In the genomic region with DNA sequence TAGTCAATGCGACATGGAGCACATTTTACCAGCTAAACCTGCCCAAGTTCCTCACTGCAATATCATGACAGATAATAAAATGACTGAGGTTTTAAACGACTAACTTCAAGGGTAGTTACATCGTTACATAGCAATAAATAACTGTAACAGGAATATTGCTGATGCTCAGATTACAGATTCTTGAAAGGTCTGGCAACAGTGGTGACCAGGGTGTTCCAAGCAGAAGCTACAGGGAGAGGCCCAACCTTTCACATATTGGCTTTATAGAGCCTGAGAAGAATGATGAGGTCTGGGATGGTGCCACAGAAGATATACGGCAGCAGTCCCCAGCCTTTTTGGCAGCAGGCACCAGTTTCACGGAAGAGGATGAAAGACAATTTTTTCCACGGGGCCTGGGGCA, we compare ENCODE assay signal across 22 cellular contexts. TPM values are rescaled to one million over a fixed set of nuclear protein-coding genes. Genes with fewer than 3 reads are reported as not detected.
"Had no signal": no experiment of that assay in that cellular context is flagged by ENCODE, and none has a peak within 500 bp of the region (broad histone marks: within the 10 kb centered on the region; RNA-seq: fewer than 3 reads in every experiment).

No MANE protein-coding gene starts in this region.

- H3K9me3 ChIP-seq: pancreas, right lobe of liver, stomach, tibial artery had no signal

- H3K27ac ChIP-seq: pancreas, right lobe of liver, stomach, tibial artery had no signal

- H3K4me3 ChIP-seq: lung, pancreas, right lobe of liver, smooth muscle cell, stomach, tibial artery had no signal

- H3K9me3 Mint-ChIP-seq: immature natural killer cell; naive thymus-derived CD8-positive, alpha-beta T cell; type B pancreatic cell had no signal

- H3K4me1 ChIP-seq: pancreas, right lobe of liver, stomach had no signal

- ATAC-seq: left lobe of liver; naive thymus-derived CD8-positive, alpha-beta T cell; pancreas; right lobe of liver had no signal

- H3K27me3 Mint-ChIP-seq: naive thymus-derived CD8-positive, alpha-beta T cell; type B pancreatic cell had no signal

- H3K4me1 Mint-ChIP-seq: immature natural killer cell had no signal

- FAIRE-seq: frontal cortex, pancreas had no signal

- H3K27me3 ChIP-seq: pancreas, right lobe of liver, stomach, tibial artery had no signal

- H3K27ac Mint-ChIP-seq: immature natural killer cell had no signal

- H3K4me3 Mint-ChIP-seq: immature natural killer cell; naive thymus-derived CD8-positive, alpha-beta T cell; type B pancreatic cell had no signal

- DNase-seq: cortex of kidney; hypothalamus; immature natural killer cell; islet precursor cell; mesenchymal stem cell; midbrain; naive thymus-derived CD8-positive, alpha-beta T cell; occipital lobe; pancreas; right lobe of liver; stimulated activated CD4-positive, alpha-beta T cell treated with anti-CD3 and anti-CD28 coated beads, Interleukin-12 subunit alpha, Interleukin-12 subunit beta, amount 100 ng/mL, for 4 hours; stimulated activated CD4-positive, alpha-beta T cell treated with anti-CD3 and anti-CD28 coated beads, Interleukin-1b, Interleukin-23, amount 100 ng/mL, for 48 hours; stimulated activated CD4-positive, alpha-beta T cell treated with anti-CD3 and anti-CD28 coated beads, Interleukin-4, amount 100 ng/mL, for 1 hour; stimulated activated CD8-positive, alpha-beta memory T cell treated with anti-CD3 and anti-CD28 coated beads, Interleukin-4, amount 100 ng/mL, for 48 hours; stimulated activated naive CD4-positive, alpha-beta T cell treated with Interleukin-2 at 50 U/mL for 16 hours; stomach; tibial artery had no signal

RNA-seq across cellular contexts. Expression of a gene that starts 51.1 kb away (rescaled TPM):
- polyA plus RNA-seq: immature natural killer cell had no signal
